ENCODE assay signal across 1 cellular context in genomic region chr12:26966842-26967241, GRCh38.
TF ChIP-seq lines count a peak whose summit lies in the region.

No MANE protein-coding gene starts in this region.

TF ChIP-seq in H1, 55 proteins besides CTCF, POLR2A, EP300 and RAD21:
- no peak for TF ChIP-seq MAFK (IDR thresholded peaks at IDR 0.05; ENCODE audit: low read depth, low read length)
- no peak for TF ChIP-seq E2F6 (IDR thresholded peaks at IDR 0.05)
- peak; percentile 38; the same call in 1 of the 2 replicates for TF ChIP-seq CEBPB (IDR thresholded peaks at IDR 0.05; ENCODE audit: low read depth, low read length)
- TF ChIP-seq CBX5 (IDR thresholded peaks at IDR 0.05; ENCODE audit: low read depth, low read length) = no peak
- no peak for TF ChIP-seq RBBP5 (IDR thresholded peaks at IDR 0.05; ENCODE audit: borderline replicate concordance, low read depth, low read length)
